17 cellular contexts compared by ENCODE assay signal in genomic region chr6:147868493-147869222, GRCh38.
A peak's percentile ranks its signal among the peaks of the same experiment; 100 is the strongest.
DNase-seq lines count a peak whose midpoint lies in the region; ATAC-seq and TF ChIP-seq lines count a peak whose summit lies in the region.
"Had no signal": no experiment of that assay in that cellular context is flagged by ENCODE, and none has a peak within 500 bp of the region (broad histone marks: within the 10 kb centered on the region; RNA-seq: fewer than 3 reads in every experiment).

No MANE protein-coding gene starts in this region.

- no peaks in the 10 kb centered on the region for H3K4me1 Mint-ChIP-seq in MCF 10A (ENCODE audit: insufficient read depth, unreplicated experiment)

- H3K4me2 ChIP-seq in IMR-90 (ENCODE audit: low read depth, low read length) (peak overlapping the region; percentile 38; the same call in 1 of the 2 replicates), trophoblast cell (ENCODE audit: low read length) (no peak overlapping the region)

- ATAC-seq in IMR-90 (ENCODE audit: low read depth) (peak; percentile 24; the same call in 1 of the 2 replicates), GM21528 (IDR thresholded peaks at IDR 0.05; ENCODE audit: low FRiP score, unreplicated experiment) (no peak)
- ATAC-seq: Panc1 had no signal

- TF ChIP-seq CTCF in IMR-90 (conservative IDR thresholded peaks at IDR 0.05; ENCODE audit: low read depth, low read length) (no peak), MCF 10A (IDR thresholded peaks at IDR 0.05; ENCODE audit: unreplicated experiment) (no peak)

- no peak overlapping the region for H3K14ac ChIP-seq in IMR-90 (replicated peaks; ENCODE audit: low read depth, low read length)
- H3K14ac ChIP-seq in trophoblast cell (ENCODE audit: low read length): no peak overlapping the region

- no peak overlapping the region for H2BK15ac ChIP-seq in IMR-90 (ENCODE audit: low read depth, low read length)

- H3K23ac ChIP-seq in IMR-90 (ENCODE audit: low read depth, low read length) (no peak overlapping the region), trophoblast cell (ENCODE audit: low read length) (no peak overlapping the region)

- H4K5ac ChIP-seq in IMR-90 (ENCODE audit: low read depth, low read length): no peak overlapping the region

- DNase-seq in A172 (ENCODE audit: low spot score) (peak; percentile 10), IMR-90 (peak; percentile 3), adipocyte (ENCODE audit: low read depth) (peak; percentile 54), glomerular endothelial cell (ENCODE audit: extremely low read depth, low read depth, low spot score) (peak; percentile 58), trophoblast cell (no peak), MCF 10A (ENCODE audit: unreplicated experiment) (no peak), SW 1271 (lab: John Stamatoyannopoulos, UW) (no peak)
- DNase-seq: adrenal gland, cerebellar nuclear complex, kidney, NCI-H1105, occipital lobe, sigmoid colon, upper lobe of left lung had no signal

- H4K8ac ChIP-seq in IMR-90 (ENCODE audit: low read depth in 2 of 2, low read length in 2 of 2) (no peak overlapping the region), trophoblast cell (ENCODE audit: low read depth, low read length) (no peak overlapping the region)

- H3K79me2 ChIP-seq in trophoblast cell (ENCODE audit: control insufficient read depth, insufficient read depth, low read length, poor library complexity): no peaks in the 10 kb centered on the region

- H2BK20ac ChIP-seq in IMR-90 (ENCODE audit: low read depth, low read length): no peak overlapping the region

- H4K12ac ChIP-seq in trophoblast cell (ENCODE audit: low read depth, low read length): no peak overlapping the region

- no peak overlapping the region for H2BK12ac ChIP-seq in trophoblast cell (ENCODE audit: low read length)

- H2AK9ac ChIP-seq in IMR-90 (replicated peaks; ENCODE audit: low read depth, low read length, poor library complexity): no peak overlapping the region

- no peak overlapping the region for H2BK5ac ChIP-seq in IMR-90 (ENCODE audit: low read depth, low read length, poor library complexity, severe bottlenecking)
- no peak overlapping the region for H2BK5ac ChIP-seq in trophoblast cell (ENCODE audit: low read depth, low read length, poor library complexity)

- BruUV-seq in IMR-90 (replicated peaks; lab: Mats Ljungman, UMichigan) (no TSS peak), MCF 10A (replicated peaks; lab: Mats Ljungman, UMichigan) (no TSS peak)

- H3K27ac ChIP-seq in IMR-90 (ENCODE audit: insufficient read depth, low read length) (no peak overlapping the region), trophoblast cell (ENCODE audit: low read depth, low read length) (no peak overlapping the region)
- H3K27ac ChIP-seq: sigmoid colon, upper lobe of left lung had no signal

- H3K4ac ChIP-seq in IMR-90 (ENCODE audit: low read depth, low read length): no peak overlapping the region
- no peak overlapping the region for H3K4ac ChIP-seq in trophoblast cell (ENCODE audit: low read depth, low read length)

- no peak overlapping the region for H3K4me3 ChIP-seq in IMR-90 (ENCODE audit: insufficient read depth, low read depth, low read length)
- H3K4me3 ChIP-seq in adipocyte (ENCODE audit: low read length): no peak overlapping the region
- H3K4me3 ChIP-seq in trophoblast cell (ENCODE audit: low read depth, low read length): no peak overlapping the region
- H3K4me3 ChIP-seq: adrenal gland, sigmoid colon, upper lobe of left lung had no signal

- no peak for TF ChIP-seq POLR2A in IMR-90 (IDR thresholded peaks at IDR 0.05; ENCODE audit: low read depth, low read length)

- no peak overlapping the region for H3K18ac ChIP-seq in IMR-90 (ENCODE audit: low read depth, low read length)
- no peak overlapping the region for H3K18ac ChIP-seq in trophoblast cell (ENCODE audit: low read length)

- peaks cover 3% of the 10 kb centered on the region; the same call in 1 of the 2 replicates for H3K9me1 ChIP-seq in IMR-90 (ENCODE audit: insufficient read depth, low read length)

- intact Hi-C loops in IMR-90 (cut with micrococcal nuclease) (no loop called here), MCF 10A (cut with micrococcal nuclease) (no loop called here)

- no peak overlapping the region for H3K9ac ChIP-seq in IMR-90 (ENCODE audit: low read depth, low read length)
- H3K9ac ChIP-seq in adipocyte (ENCODE audit: low read length): no peak overlapping the region
- no peak overlapping the region for H3K9ac ChIP-seq in trophoblast cell (ENCODE audit: low read length)

- no CpG with 5 or more reads among the region's 3 CpGs for WGBS in IMR-90 (ENCODE audit: extremely low coverage in 2 of 2, insufficient read length in 1 of 2), 2 experiments
- no CpG with 5 or more reads among the region's 3 CpGs for WGBS in trophoblast cell (ENCODE audit: extremely low coverage, insufficient coverage, insufficient read length)

- no peaks in the 10 kb centered on the region for H4K20me1 ChIP-seq in IMR-90 (ENCODE audit: insufficient read depth, low read length)

- peaks cover 2% of the 10 kb centered on the region; the same call in 1 of the 2 replicates for H3K4me1 ChIP-seq in IMR-90 (ENCODE audit: control insufficient read depth, insufficient read depth, low read length)
- H3K4me1 ChIP-seq in adipocyte (ENCODE audit: control insufficient read depth, insufficient read depth, low read length): no peaks in the 10 kb centered on the region
- H3K4me1 ChIP-seq in trophoblast cell (ENCODE audit: control insufficient read depth in 1 of 2, insufficient read depth in 2 of 2, low read length in 2 of 2): no peaks in the 10 kb centered on the region
- H3K4me1 ChIP-seq: sigmoid colon had no signal

- H2BK120ac ChIP-seq in IMR-90 (ENCODE audit: low read depth, low read length) (no peak overlapping the region), trophoblast cell (ENCODE audit: insufficient read depth, low read length, poor library complexity) (no peak overlapping the region)

- H3K36me3 ChIP-seq in IMR-90 (ENCODE audit: control insufficient read depth, insufficient read depth, low read length) (no peaks in the 10 kb centered on the region), adipocyte (ENCODE audit: control insufficient read depth, insufficient read depth, low read length, severe bottlenecking) (no peaks in the 10 kb centered on the region), trophoblast cell (ENCODE audit: control insufficient read depth in 1 of 2, insufficient read depth in 2 of 2, low read length in 2 of 2) (no peaks in the 10 kb centered on the region)
- H3K36me3 ChIP-seq: adrenal gland, sigmoid colon, upper lobe of left lung had no signal

- H3K9me3 ChIP-seq in IMR-90 (ENCODE audit: control insufficient read depth, insufficient read depth, low read length) (no peaks in the 10 kb centered on the region), adipocyte (ENCODE audit: control insufficient read depth, low read length) (no peaks in the 10 kb centered on the region), trophoblast cell (ENCODE audit: insufficient read depth, low read depth, low read length) (no peaks in the 10 kb centered on the region)
- H3K9me3 ChIP-seq: adrenal gland, sigmoid colon, upper lobe of left lung had no signal

- H3K27ac Mint-ChIP-seq in MCF 10A (ENCODE audit: low read depth, unreplicated experiment): no peak overlapping the region
- H3K27ac Mint-ChIP-seq: activated T-helper 1 cell treated with anti-CD3 and anti-CD28 coated beads, Interleukin-12 subunit alpha, Interleukin-12 subunit beta, Interleukin-2, Interleukin-4 antibody, amounts not matched to agents 30 ng/mL and 10 ng/mL and 1 ng/mL, durations not matched to agents 14 hours and 24 hours and 36 hours had no signal

- H4K91ac ChIP-seq in IMR-90 (ENCODE audit: insufficient read depth, low read depth, low read length): no peak overlapping the region
- H4K91ac ChIP-seq in trophoblast cell (ENCODE audit: low read depth, low read length): no peak overlapping the region

- no peaks in the 10 kb centered on the region for H3K79me1 ChIP-seq in IMR-90 (ENCODE audit: low read depth in 1 of 2, low read length in 2 of 2)
- H3K79me1 ChIP-seq in trophoblast cell (ENCODE audit: low read length): no peaks in the 10 kb centered on the region

- H3K9me3 Mint-ChIP-seq in MCF 10A (ENCODE audit: unreplicated experiment): no peaks in the 10 kb centered on the region
- H3K9me3 Mint-ChIP-seq: activated T-helper 1 cell treated with anti-CD3 and anti-CD28 coated beads, Interleukin-12 subunit alpha, Interleukin-12 subunit beta, Interleukin-2, Interleukin-4 antibody, amounts not matched to agents 30 ng/mL and 10 ng/mL and 1 ng/mL, durations not matched to agents 14 hours and 24 hours and 36 hours had no signal

- H3K4me3 Mint-ChIP-seq in MCF 10A (ENCODE audit: unreplicated experiment): no peak overlapping the region
- H3K4me3 Mint-ChIP-seq: activated T-helper 1 cell treated with anti-CD3 and anti-CD28 coated beads, Interleukin-12 subunit alpha, Interleukin-12 subunit beta, Interleukin-2, Interleukin-4 antibody, amounts not matched to agents 30 ng/mL and 10 ng/mL and 1 ng/mL, durations not matched to agents 14 hours and 24 hours and 36 hours had no signal

- no peaks in the 10 kb centered on the region for H3K27me3 Mint-ChIP-seq in MCF 10A (ENCODE audit: insufficient read depth, unreplicated experiment)

- H3K36me3 Mint-ChIP-seq in MCF 10A (ENCODE audit: insufficient read depth, unreplicated experiment): no peaks in the 10 kb centered on the region

- TF ChIP-seq RAD21 in IMR-90 (IDR thresholded peaks at IDR 0.05; ENCODE audit: low read length): no peak

- dilution Hi-C loops in IMR-90 (cut with HindIII; ENCODE audit: low sequenced_read_pairs, unreplicated experiment): no loop called here

- CTCF ChIA-PET in IMR-90 (lab: Yijun Ruan, JAX) (no interaction called here), MCF 10A (lab: Yijun Ruan, JAX) (interaction anchor here (0.7 kb wide), 1 partner anchor 244 kb away, joined by 4 read pairs; no protein-coding TSS in a partner anchor)

- POLR2A ChIA-PET in IMR-90 (lab: Charles Lee; ENCODE audit: unreplicated experiment) (no interaction called here), MCF 10A (lab: Yijun Ruan, JAX) (no interaction called here)

- H3K56ac ChIP-seq in IMR-90 (ENCODE audit: extremely low read depth, insufficient read depth, low read length): no peak overlapping the region

- H2AFZ ChIP-seq in IMR-90 (replicated peaks; ENCODE audit: low read length, poor library complexity) (no peak overlapping the region), trophoblast cell (ENCODE audit: insufficient read depth, low read length, poor library complexity) (no peak overlapping the region)

- in situ Hi-C loops in IMR-90 (cut with MboI; ENCODE audit: low sequenced_read_pairs): no loop called here

- H2AK5ac ChIP-seq in IMR-90 (ENCODE audit: low read depth, low read length) (no peak overlapping the region), trophoblast cell (ENCODE audit: low read length) (no peak overlapping the region)

- H3K27me3 ChIP-seq in IMR-90 (ENCODE audit: control insufficient read depth, insufficient read depth, low read length) (no peaks in the 10 kb centered on the region), adipocyte (replicated peaks; ENCODE audit: control insufficient read depth, insufficient read depth, low read length) (no peaks in the 10 kb centered on the region), trophoblast cell (ENCODE audit: insufficient read depth, low read length) (no peaks in the 10 kb centered on the region)
- H3K27me3 ChIP-seq: adrenal gland, sigmoid colon, upper lobe of left lung had no signal

TF ChIP-seq in IMR-90, 13 proteins besides CTCF, POLR2A, EP300 and RAD21 (continues in another document):
- TF ChIP-seq MXI1 (IDR thresholded peaks at IDR 0.05; ENCODE audit: borderline replicate concordance, low read depth, low read length) (no peak), MAZ (IDR thresholded peaks at IDR 0.05; ENCODE audit: borderline replicate concordance, low read depth, low read length) (no peak)

Comparison
In these comparisons a context has a peak if more than half of its experiments do, and no peak if none do; other contexts are left out.
1. DNase-seq: peak in A172 (single experiment), IMR-90 (single experiment), adipocyte (single experiment) and glomerular endothelial cell (single experiment); none in trophoblast cell (0 of 2), MCF 10A (single experiment) and SW 1271 (0 of 2).